ENCODE assay signal across 8 cellular contexts in genomic region chr2:64203131-64204005, GRCh38. TPM values are rescaled to one million over a fixed set of nuclear protein-coding genes. Genes with fewer than 3 reads are reported as not detected.
A peak's percentile ranks its signal among the peaks of the same experiment; 100 is the strongest.
DNase-seq lines count a peak whose midpoint lies in the region; ATAC-seq and TF ChIP-seq lines count a peak whose summit lies in the region.

No MANE protein-coding gene starts in this region.

- peaks cover 34 to 85% (median 66%) of the 10 kb centered on the region in 4 donors for H3K4me1 Mint-ChIP-seq in CD4-positive, CD25-positive, alpha-beta regulatory T cell
- peaks cover 35% of the 10 kb centered on the region for H3K4me1 Mint-ChIP-seq in neural crest cell

- no peaks in the 10 kb centered on the region for H3K27me3 ChIP-seq in CD4-positive, CD25-positive, alpha-beta regulatory T cell (ENCODE audit: control insufficient read depth, insufficient read depth, low read length)
- H3K27me3 ChIP-seq in ectodermal cell (ENCODE audit: control insufficient read depth, insufficient read depth, low read length, poor library complexity, severe bottlenecking), result no peaks in the 10 kb centered on the region

- no peaks in the 10 kb centered on the region for H3K36me3 Mint-ChIP-seq in CD4-positive, CD25-positive, alpha-beta regulatory T cell
- H3K36me3 Mint-ChIP-seq in neural crest cell (ENCODE audit: low read depth), result no peaks in the 10 kb centered on the region

- H3K27me3 Mint-ChIP-seq in CD4-positive, CD25-positive, alpha-beta regulatory T cell, result no peaks in the 10 kb centered on the region
- H3K27me3 Mint-ChIP-seq in neural crest cell (ENCODE audit: low read depth), result no peaks in the 10 kb centered on the region

- H3K4me3 Mint-ChIP-seq in CD4-positive, CD25-positive, alpha-beta regulatory T cell, result peak overlapping the region; percentile 56 to 78 (median 76)
- peak overlapping the region; percentile 27 for H3K4me3 Mint-ChIP-seq in neural crest cell

- no peak for ATAC-seq in CD4-positive, CD25-positive, alpha-beta regulatory T cell (ENCODE audit: low read depth in 2 of 2)
- ATAC-seq in HG03520 (IDR thresholded peaks at IDR 0.05; ENCODE audit: unreplicated experiment), result no peak
- no peak for ATAC-seq in GM19467 (IDR thresholded peaks at IDR 0.05; ENCODE audit: unreplicated experiment)

- H3K9me3 Mint-ChIP-seq in CD4-positive, CD25-positive, alpha-beta regulatory T cell, result peaks cover 0 to 2% (median 0%) of the 10 kb centered on the region in 7 donors
- H3K9me3 Mint-ChIP-seq in neural crest cell, result peaks cover 4% of the 10 kb centered on the region

- H3K27ac Mint-ChIP-seq in CD4-positive, CD25-positive, alpha-beta regulatory T cell, result peak overlapping the region; percentile 93 to 99 (median 99)
- H3K27ac Mint-ChIP-seq in neural crest cell (ENCODE audit: unreplicated experiment), result peak overlapping the region; percentile 92

- no peak for TF ChIP-seq CTCF in neural crest cell (conservative IDR thresholded peaks at IDR 0.05)

- peak overlapping the region; percentile 75 for H3K4me3 ChIP-seq in CD4-positive, CD25-positive, alpha-beta regulatory T cell (ENCODE audit: low read depth, low read length)
- no peak overlapping the region for H3K4me3 ChIP-seq in ectodermal cell (ENCODE audit: insufficient read depth, low read depth, low read length)

- H3K9me3 ChIP-seq in CD4-positive, CD25-positive, alpha-beta regulatory T cell (ENCODE audit: control insufficient read depth in 2 of 2, low read length in 2 of 2), result no peaks in the 10 kb centered on the region
- H3K9me3 ChIP-seq in ectodermal cell (ENCODE audit: control insufficient read depth, low read length), result no peaks in the 10 kb centered on the region

- no peak for DNase-seq in CD4-positive, CD25-positive, alpha-beta regulatory T cell
- DNase-seq in M059J (ENCODE audit: low read depth), result peak; percentile 69
- DNase-seq in neural crest cell (ENCODE audit: low read depth, low spot score), result no peak
- no peak for DNase-seq in NCI-H2029 treated with DMSO at 0.1 percent for 48 hours (lab: John Stamatoyannopoulos, UW)
- DNase-seq in NCI-H2081 (lab: John Stamatoyannopoulos, UW), result no peak

- H3K4me1 ChIP-seq in CD4-positive, CD25-positive, alpha-beta regulatory T cell (ENCODE audit: control insufficient read depth, insufficient read depth, low read length, poor library complexity, severe bottlenecking), result peaks cover 57% of the 10 kb centered on the region
- H3K4me1 ChIP-seq in ectodermal cell (ENCODE audit: control insufficient read depth, insufficient read depth, low read length), result peaks cover 11% of the 10 kb centered on the region

- WGBS in ectodermal cell, 2 experiments, result 76 to 84% methylated on average over 4 of the region's 4 CpGs

- H3K36me3 ChIP-seq in CD4-positive, CD25-positive, alpha-beta regulatory T cell (ENCODE audit: control insufficient read depth, insufficient read depth, low read length), result no peaks in the 10 kb centered on the region
- H3K36me3 ChIP-seq in ectodermal cell (ENCODE audit: control insufficient read depth, insufficient read depth, low read length), result no peaks in the 10 kb centered on the region

- H3K27ac ChIP-seq in CD4-positive, CD25-positive, alpha-beta regulatory T cell (ENCODE audit: insufficient read depth, low read length, poor library complexity, severe bottlenecking), result peak overlapping the region; percentile 87
- peak overlapping the region; percentile 79 for H3K27ac ChIP-seq in ectodermal cell (ENCODE audit: insufficient read depth, low read depth, low read length, poor library complexity, severe bottlenecking)

RNA-seq across cellular contexts. Expression of gene PELI1, which starts 59.1 kb away (rescaled TPM):
- 405 TPM for total RNA-seq in CD4-positive, CD25-positive, alpha-beta regulatory T cell
- 10 to 100 TPM; 32.9 to 39.8 (median 33.8) TPM for polyA plus RNA-seq in CD4-positive, CD25-positive, alpha-beta regulatory T cell
- total RNA-seq in M059J (2014; rRNA removed; shearing (Covaris generic)), result 2.3 and 2.6 TPM in 2 replicates
- 43.9 TPM for polyA plus RNA-seq in ectodermal cell (2013, experiment 1 of 4)
- 41.5 TPM for polyA plus RNA-seq in ectodermal cell (2013, experiment 2 of 4)
- polyA plus RNA-seq in ectodermal cell (2013, experiment 3 of 4), result 32.6 TPM
- 35.0 TPM for polyA plus RNA-seq in ectodermal cell (2013, experiment 4 of 4)
- total RNA-seq in neural crest cell, result 47.3 and 52.1 TPM in 2 replicates

Comparison
In these comparisons a context has a peak if more than half of its experiments do, and no peak if none do; other contexts are left out.
1. RNA of gene PELI1, which starts 59.1 kb away (total RNA-seq): 405 TPM in CD4-positive, CD25-positive, alpha-beta regulatory T cell (single experiment) and 47.3 to 52.1 TPM in neural crest cell; 2.3 to 2.6 TPM in M059J; every median in the first group is over 10 times any median in the second.